Comparison of ENCODE assay signal across 12 cellular contexts in the genomic region with DNA sequence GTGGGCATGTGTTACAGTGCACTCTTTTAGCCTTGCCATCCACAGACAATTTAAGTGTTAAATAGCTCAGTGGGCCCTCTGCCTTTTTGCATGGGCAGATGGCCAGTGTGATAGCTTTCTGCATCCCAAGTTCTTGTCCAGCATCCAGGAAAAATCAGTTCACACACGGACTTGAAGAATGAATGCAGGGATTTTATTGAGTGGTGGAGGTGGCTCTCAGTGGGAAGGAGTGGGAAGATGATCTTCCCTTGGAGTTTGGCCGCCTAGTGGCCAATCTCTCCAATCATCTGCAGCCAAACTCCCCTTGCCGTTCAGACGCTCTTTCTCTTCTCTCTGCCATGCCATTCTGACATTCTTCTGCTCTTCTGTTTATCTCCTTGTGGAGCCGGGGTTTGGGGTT.
DNase-seq lines count a peak whose midpoint lies in the region; ATAC-seq and TF ChIP-seq lines count a peak whose summit lies in the region.
"Had no signal": no experiment of that assay in that cellular context is flagged by ENCODE, and none has a peak within 500 bp of the region (broad histone marks: within the 10 kb centered on the region; RNA-seq: fewer than 3 reads in every experiment).

No MANE protein-coding gene starts in this region.

- no peaks in the 10 kb centered on the region for H3K36me3 Mint-ChIP-seq in activated CD8-positive, alpha-beta T cell treated with anti-CD3 and anti-CD28 coated beads for 36 hours (ENCODE audit: low read depth)
- H3K36me3 Mint-ChIP-seq: CD4-positive, alpha-beta memory T cell had no signal

- H3K9me3 ChIP-seq in OCI-LY7 (ENCODE audit: low read length): no peaks in the 10 kb centered on the region

- H3K27me3 Mint-ChIP-seq in activated CD8-positive, alpha-beta T cell treated with anti-CD3 and anti-CD28 coated beads for 36 hours: no peaks in the 10 kb centered on the region
- H3K27me3 Mint-ChIP-seq: CD4-positive, alpha-beta memory T cell had no signal

- peak; percentile 21 for ATAC-seq in left ventricle myocardium superior
- no peak for ATAC-seq in Right ventricle myocardium inferior
- ATAC-seq in activated CD8-positive, alpha-beta T cell treated with anti-CD3 and anti-CD28 coated beads for 36 hours: no peak

- intact Hi-C loops in left ventricle myocardium superior (cut with micrococcal nuclease) (no loop called here), Right ventricle myocardium inferior (cut with DNase I) (no loop called here), OCI-LY7 (cut with micrococcal nuclease; ENCODE audit: unreplicated experiment) (no loop called here)
- intact Hi-C loops in activated CD8-positive, alpha-beta T cell treated with anti-CD3 and anti-CD28 coated beads for 36 hours (cut with micrococcal nuclease): no loop called here

- no TSS peak for BruUV-seq in OCI-LY7 (replicated peaks; lab: Mats Ljungman, UMichigan)

- no peaks in the 10 kb centered on the region for H3K36me3 ChIP-seq in OCI-LY7 (ENCODE audit: insufficient read depth, low read length)

- H4K20me1 ChIP-seq in OCI-LY7 (ENCODE audit: insufficient read depth, low read length): no peaks in the 10 kb centered on the region

- H3K4me2 ChIP-seq in OCI-LY7 (ENCODE audit: low read length): no peak overlapping the region

- H3K9me3 Mint-ChIP-seq in activated CD8-positive, alpha-beta T cell treated with anti-CD3 and anti-CD28 coated beads for 36 hours: no peaks in the 10 kb centered on the region

- no peaks in the 10 kb centered on the region for H3K4me1 Mint-ChIP-seq in activated CD8-positive, alpha-beta T cell treated with anti-CD3 and anti-CD28 coated beads for 36 hours (ENCODE audit: low read depth)
- H3K4me1 Mint-ChIP-seq: CD4-positive, alpha-beta memory T cell; nephron had no signal

- H3K4me3 ChIP-seq in OCI-LY7 (ENCODE audit: low read depth, low read length, poor library complexity, severe bottlenecking) (no peak overlapping the region), fibroblast of mammary gland (ENCODE audit: control insufficient read depth, low read depth, low read length) (no peak overlapping the region)

- H3K79me2 ChIP-seq in OCI-LY7 (ENCODE audit: insufficient read depth, low read depth, low read length): no peaks in the 10 kb centered on the region

- POLR2A ChIA-PET in OCI-LY7 (lab: Charles Lee): no interaction called here
- POLR2A ChIA-PET in activated CD8-positive, alpha-beta T cell treated with anti-CD3 and anti-CD28 coated beads for 36 hours (lab: Charles Lee): no interaction called here

- TF ChIP-seq CTCF in OCI-LY7 (conservative IDR thresholded peaks at IDR 0.05; ENCODE audit: low read length): peak; percentile 44
- TF ChIP-seq CTCF in fibroblast of mammary gland (conservative IDR thresholded peaks at IDR 0.05; ENCODE audit: control insufficient read depth, insufficient read depth, low read depth, low read length): peak; percentile 52
- TF ChIP-seq CTCF in activated CD8-positive, alpha-beta T cell treated with anti-CD3 and anti-CD28 coated beads for 36 hours (IDR thresholded peaks at IDR 0.05): no peak

- CTCF ChIA-PET in OCI-LY7 (lab: Charles Lee; ENCODE audit: unreplicated experiment): no interaction called here
- CTCF ChIA-PET in activated CD8-positive, alpha-beta T cell treated with anti-CD3 and anti-CD28 coated beads for 36 hours (lab: Charles Lee): no interaction called here

- H3K9me2 ChIP-seq in OCI-LY7 (ENCODE audit: insufficient read depth, low read length): no peaks in the 10 kb centered on the region

- no peaks in the 10 kb centered on the region for H3K4me1 ChIP-seq in OCI-LY7 (ENCODE audit: insufficient read depth, low read length, poor library complexity, severe bottlenecking)

- no peak overlapping the region for H2AFZ ChIP-seq in OCI-LY7 (ENCODE audit: low read length)

- H3K4me3 Mint-ChIP-seq in activated CD8-positive, alpha-beta T cell treated with anti-CD3 and anti-CD28 coated beads for 36 hours: no peak overlapping the region
- H3K4me3 Mint-ChIP-seq: CD4-positive, alpha-beta memory T cell; nephron had no signal

- no peak overlapping the region for H3K27ac ChIP-seq in OCI-LY7 (ENCODE audit: low read depth, low read length, poor library complexity, severe bottlenecking)

- DNase-seq in left ventricle myocardium superior: no peak
- no peak for DNase-seq in Right ventricle myocardium inferior (ENCODE audit: missing footprints)
- no peak for DNase-seq in OCI-LY7 (ENCODE audit: low spot score)
- DNase-seq in fibroblast of mammary gland (ENCODE audit: low read depth): peak; percentile 33
- no peak for DNase-seq in activated CD8-positive, alpha-beta T cell treated with anti-CD3 and anti-CD28 coated beads for 36 hours
- DNase-seq in SKM-1 (lab: John Stamatoyannopoulos, UW; ENCODE audit: unreplicated experiment): no peak
- DNase-seq in NCI-H345 (lab: John Stamatoyannopoulos, UW): no peak
- no peak for DNase-seq in retina
- DNase-seq: CD4-positive, alpha-beta memory T cell; cortex of kidney; stimulated activated naive CD4-positive, alpha-beta T cell treated with Interleukin-2 at 50 U/mL for 16 hours had no signal

- no peak overlapping the region for H3K27ac Mint-ChIP-seq in activated CD8-positive, alpha-beta T cell treated with anti-CD3 and anti-CD28 coated beads for 36 hours
- H3K27ac Mint-ChIP-seq: CD4-positive, alpha-beta memory T cell; nephron had no signal
